ENCODE assay signal across 1 cellular context in the genomic region with DNA sequence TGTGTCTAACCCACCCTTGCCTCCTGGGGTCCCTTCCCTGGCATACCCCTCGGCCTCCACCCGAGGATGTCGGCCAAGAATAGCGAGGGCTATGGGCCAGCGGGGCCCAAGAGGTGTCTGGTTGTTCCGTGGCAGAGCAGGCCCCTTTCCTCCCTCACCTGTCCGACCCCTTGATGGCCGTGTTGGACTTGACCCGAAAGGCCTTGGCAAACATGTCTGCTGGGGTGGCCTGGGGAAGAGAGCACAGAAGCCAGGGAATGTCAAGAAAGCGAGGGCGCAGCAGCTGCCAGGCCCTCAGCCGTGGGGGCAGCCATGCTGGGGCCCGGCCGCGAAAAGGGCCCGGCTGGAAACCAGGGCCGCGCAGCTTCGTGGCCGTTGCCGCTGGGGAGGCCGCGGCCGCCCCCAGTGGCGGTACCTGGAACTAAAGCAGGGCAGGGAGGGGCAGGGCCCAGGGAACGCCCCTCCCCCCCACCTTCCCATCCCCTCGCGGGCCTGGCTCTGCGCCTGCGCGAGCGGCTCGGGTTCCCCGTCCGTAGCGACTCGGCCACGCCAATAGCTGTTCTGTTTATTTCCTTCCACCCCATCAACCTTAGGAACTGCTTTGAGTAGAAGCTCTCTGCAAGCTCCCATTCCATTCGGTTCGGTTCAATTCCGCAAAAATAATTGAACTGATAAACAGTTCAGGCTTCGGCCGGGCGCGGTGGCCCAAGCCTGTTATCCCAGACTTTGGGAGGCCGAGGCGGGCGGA.
TF ChIP-seq lines count a peak whose summit lies in the region.

A gene with protein sequence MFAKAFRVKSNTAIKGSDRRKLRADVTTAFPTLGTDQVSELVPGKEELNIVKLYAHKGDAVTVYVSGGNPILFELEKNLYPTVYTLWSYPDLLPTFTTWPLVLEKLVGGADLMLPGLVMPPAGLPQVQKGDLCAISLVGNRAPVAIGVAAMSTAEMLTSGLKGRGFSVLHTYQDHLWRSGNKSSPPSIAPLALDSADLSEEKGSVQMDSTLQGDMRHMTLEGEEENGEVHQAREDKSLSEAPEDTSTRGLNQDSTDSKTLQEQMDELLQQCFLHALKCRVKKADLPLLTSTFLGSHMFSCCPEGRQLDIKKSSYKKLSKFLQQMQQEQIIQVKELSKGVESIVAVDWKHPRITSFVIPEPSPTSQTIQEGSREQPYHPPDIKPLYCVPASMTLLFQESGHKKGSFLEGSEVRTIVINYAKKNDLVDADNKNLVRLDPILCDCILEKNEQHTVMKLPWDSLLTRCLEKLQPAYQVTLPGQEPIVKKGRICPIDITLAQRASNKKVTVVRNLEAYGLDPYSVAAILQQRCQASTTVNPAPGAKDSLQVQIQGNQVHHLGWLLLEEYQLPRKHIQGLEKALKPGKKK (minus strand): TSS at position 337 of the 748 bp plus-strand sequence. CDS start 123 bp downstream, at position 214.

TF ChIP-seq in K562, 482 proteins besides CTCF, POLR2A, EP300 and RAD21 (continued from another document):
- TF ChIP-seq RBM17 (IDR thresholded peaks at IDR 0.05; ENCODE audit: borderline replicate concordance, low read depth, low read length) (no peak), NFIX (CRISPR knock-in tag; IDR thresholded peaks at IDR 0.05; ENCODE audit: low read depth) (0 out of 2 replicates have a peak, but pooled peaks have one; percentile 10), U2AF2 (optimal IDR thresholded peaks at IDR 0.05; ENCODE audit: low read depth, low read length) (no peak), ZNF79 (CRISPR knock-in tag; IDR thresholded peaks at IDR 0.05; ENCODE audit: low read depth) (0 out of 2 replicates have a peak, but pooled peaks have one; percentile 4), NR4A1 (CRISPR knock-in tag; IDR thresholded peaks at IDR 0.05) (0 out of 2 replicates have a peak, but pooled peaks have one; percentile 27), NR4A1 (tag; IDR thresholded peaks at IDR 0.05) (peak; percentile 92), FOXA3 (CRISPR knock-in tag; conservative IDR thresholded peaks at IDR 0.05 in 1 of 2, IDR thresholded peaks at IDR 0.05 in 1 of 2) (no peak; a peak in 2 of 4 replicates), ZNF212 (CRISPR knock-in tag; IDR thresholded peaks at IDR 0.05) (no peak; the same call in 1 of the 2 replicates), FOXK2 (conservative IDR thresholded peaks at IDR 0.05 in 1 of 2, IDR thresholded peaks at IDR 0.05 in 1 of 2; ENCODE audit: low read depth in 2 of 2) (peak; percentile 81 to 82), BACH1 (tag; IDR thresholded peaks at IDR 0.05) (no peak), POU5F1 (IDR thresholded peaks at IDR 0.05; ENCODE audit: borderline replicate concordance, low read depth, low read length, partially characterized antibody) (peak; percentile 53), SREBF2 (CRISPR knock-in tag; IDR thresholded peaks at IDR 0.05) (no peak), ZC3H11A (IDR thresholded peaks at IDR 0.05; ENCODE audit: low read depth, low read length) (peak; percentile 96), BRD9 (IDR thresholded peaks at IDR 0.05; ENCODE audit: low read depth, partially characterized antibody) (peak; percentile 83), PCBP2 (IDR thresholded peaks at IDR 0.05; ENCODE audit: low read depth, low read length, poor library complexity, severe bottlenecking) (no peak), NBN (IDR thresholded peaks at IDR 0.05; ENCODE audit: low read depth) (peak; percentile 94), THRAP3 (IDR thresholded peaks at IDR 0.05; ENCODE audit: borderline replicate concordance) (no peak; the same call in 1 of the 2 replicates)
- TF ChIP-seq, protein P1, sequence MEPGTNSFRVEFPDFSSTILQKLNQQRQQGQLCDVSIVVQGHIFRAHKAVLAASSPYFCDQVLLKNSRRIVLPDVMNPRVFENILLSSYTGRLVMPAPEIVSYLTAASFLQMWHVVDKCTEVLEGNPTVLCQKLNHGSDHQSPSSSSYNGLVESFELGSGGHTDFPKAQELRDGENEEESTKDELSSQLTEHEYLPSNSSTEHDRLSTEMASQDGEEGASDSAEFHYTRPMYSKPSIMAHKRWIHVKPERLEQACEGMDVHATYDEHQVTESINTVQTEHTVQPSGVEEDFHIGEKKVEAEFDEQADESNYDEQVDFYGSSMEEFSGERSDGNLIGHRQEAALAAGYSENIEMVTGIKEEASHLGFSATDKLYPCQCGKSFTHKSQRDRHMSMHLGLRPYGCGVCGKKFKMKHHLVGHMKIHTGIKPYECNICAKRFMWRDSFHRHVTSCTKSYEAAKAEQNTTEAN (CRISPR knock-in tag; IDR thresholded peaks at IDR 0.05) = peak; percentile 80; the same call in 1 of the 2 replicates
- TF ChIP-seq, protein P2, sequence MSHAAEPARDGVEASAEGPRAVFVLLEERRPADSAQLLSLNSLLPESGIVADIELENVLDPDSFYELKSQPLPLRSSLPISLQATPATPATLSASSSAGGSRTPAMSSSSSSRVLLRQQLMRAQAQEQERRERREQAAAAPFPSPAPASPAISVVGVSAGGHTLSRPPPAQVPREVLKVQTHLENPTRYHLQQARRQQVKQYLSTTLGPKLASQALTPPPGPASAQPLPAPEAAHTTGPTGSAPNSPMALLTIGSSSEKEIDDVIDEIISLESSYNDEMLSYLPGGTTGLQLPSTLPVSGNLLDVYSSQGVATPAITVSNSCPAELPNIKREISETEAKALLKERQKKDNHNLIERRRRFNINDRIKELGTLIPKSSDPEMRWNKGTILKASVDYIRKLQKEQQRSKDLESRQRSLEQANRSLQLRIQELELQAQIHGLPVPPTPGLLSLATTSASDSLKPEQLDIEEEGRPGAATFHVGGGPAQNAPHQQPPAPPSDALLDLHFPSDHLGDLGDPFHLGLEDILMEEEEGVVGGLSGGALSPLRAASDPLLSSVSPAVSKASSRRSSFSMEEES (CRISPR knock-in tag; IDR thresholded peaks at IDR 0.05) = no peak
- TF ChIP-seq, protein P3, sequence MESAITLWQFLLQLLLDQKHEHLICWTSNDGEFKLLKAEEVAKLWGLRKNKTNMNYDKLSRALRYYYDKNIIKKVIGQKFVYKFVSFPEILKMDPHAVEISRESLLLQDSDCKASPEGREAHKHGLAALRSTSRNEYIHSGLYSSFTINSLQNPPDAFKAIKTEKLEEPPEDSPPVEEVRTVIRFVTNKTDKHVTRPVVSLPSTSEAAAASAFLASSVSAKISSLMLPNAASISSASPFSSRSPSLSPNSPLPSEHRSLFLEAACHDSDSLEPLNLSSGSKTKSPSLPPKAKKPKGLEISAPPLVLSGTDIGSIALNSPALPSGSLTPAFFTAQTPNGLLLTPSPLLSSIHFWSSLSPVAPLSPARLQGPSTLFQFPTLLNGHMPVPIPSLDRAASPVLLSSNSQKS (CRISPR knock-in tag; IDR thresholded peaks at IDR 0.05) = 0 out of 2 replicates have a peak, but pooled peaks have one; percentile 4
- TF ChIP-seq, protein P4, sequence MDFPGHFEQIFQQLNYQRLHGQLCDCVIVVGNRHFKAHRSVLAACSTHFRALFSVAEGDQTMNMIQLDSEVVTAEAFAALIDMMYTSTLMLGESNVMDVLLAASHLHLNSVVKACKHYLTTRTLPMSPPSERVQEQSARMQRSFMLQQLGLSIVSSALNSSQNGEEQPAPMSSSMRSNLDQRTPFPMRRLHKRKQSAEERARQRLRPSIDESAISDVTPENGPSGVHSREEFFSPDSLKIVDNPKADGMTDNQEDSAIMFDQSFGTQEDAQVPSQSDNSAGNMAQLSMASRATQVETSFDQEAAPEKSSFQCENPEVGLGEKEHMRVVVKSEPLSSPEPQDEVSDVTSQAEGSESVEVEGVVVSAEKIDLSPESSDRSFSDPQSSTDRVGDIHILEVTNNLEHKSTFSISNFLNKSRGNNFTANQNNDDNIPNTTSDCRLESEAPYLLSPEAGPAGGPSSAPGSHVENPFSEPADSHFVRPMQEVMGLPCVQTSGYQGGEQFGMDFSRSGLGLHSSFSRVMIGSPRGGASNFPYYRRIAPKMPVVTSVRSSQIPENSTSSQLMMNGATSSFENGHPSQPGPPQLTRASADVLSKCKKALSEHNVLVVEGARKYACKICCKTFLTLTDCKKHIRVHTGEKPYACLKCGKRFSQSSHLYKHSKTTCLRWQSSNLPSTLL (IDR thresholded peaks at IDR 0.05) = no peak
